19 cellular contexts compared by ENCODE assay signal in the genomic region with DNA sequence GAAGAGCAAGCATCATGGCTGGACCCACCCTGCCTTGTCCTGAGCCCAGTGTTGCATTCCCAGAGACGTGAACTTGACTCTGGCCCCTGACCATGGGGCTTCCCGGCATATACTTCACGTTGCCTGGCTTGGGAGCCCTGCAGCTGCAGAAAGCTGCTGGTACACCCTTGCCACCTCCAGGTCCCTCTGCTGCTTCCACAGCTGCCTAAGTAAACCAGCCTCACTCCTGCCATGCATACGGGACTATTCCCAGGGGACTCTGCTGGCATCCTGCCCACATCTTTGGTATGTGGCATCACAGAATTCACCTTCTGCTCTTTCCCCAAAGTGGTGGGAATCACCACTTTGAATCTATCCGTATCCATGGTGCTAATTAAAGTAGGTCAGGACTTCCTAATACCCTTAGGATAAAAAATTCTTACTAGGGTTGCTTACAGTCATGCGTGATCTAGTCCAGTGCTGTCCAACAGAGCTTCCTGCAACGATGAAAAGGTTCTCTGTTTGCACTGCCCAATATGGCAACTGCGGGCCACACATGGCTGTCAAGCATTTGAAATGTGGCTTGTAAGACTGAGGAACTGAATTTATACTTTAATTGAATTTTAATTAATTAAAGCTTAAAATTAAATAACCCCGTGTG.
DNase-seq lines count a peak whose midpoint lies in the region; ATAC-seq and TF ChIP-seq lines count a peak whose summit lies in the region.
"Had no signal": no experiment of that assay in that cellular context is flagged by ENCODE, and none has a peak within 500 bp of the region (broad histone marks: within the 10 kb centered on the region; RNA-seq: fewer than 3 reads in every experiment).

No MANE protein-coding gene starts in this region.

- H3K27me3 ChIP-seq in uterus = no peaks in the 10 kb centered on the region

- no peaks in the 10 kb centered on the region for H3K4me1 ChIP-seq in uterus
- H3K4me1 ChIP-seq: esophagus squamous epithelium, left lung had no signal

- no peak for ATAC-seq in HG02571 (IDR thresholded peaks at IDR 0.05; ENCODE audit: unreplicated experiment)
- ATAC-seq: CD8-positive, alpha-beta T cell; HCT116; left lung had no signal

- no peak overlapping the region for H3K4me3 ChIP-seq in uterus
- H3K4me3 ChIP-seq: esophagus squamous epithelium, left lung, thoracic aorta had no signal

- H3K9me3 ChIP-seq in uterus = no peaks in the 10 kb centered on the region
- H3K9me3 ChIP-seq: esophagus squamous epithelium, left lung, thoracic aorta had no signal

- no peaks in the 10 kb centered on the region for H3K36me3 ChIP-seq in uterus
- H3K36me3 ChIP-seq: esophagus squamous epithelium, left lung, thoracic aorta had no signal

- H3K4me1 Mint-ChIP-seq in immature natural killer cell = no peaks in the 10 kb centered on the region
- H3K4me1 Mint-ChIP-seq: activated CD4-positive, alpha-beta T cell treated with anti-CD3 and anti-CD28 coated beads, Interleukin-2, amount 10 ng/mL, durations not matched to agents 7 days and 5 days; central memory CD8-positive, alpha-beta T cell had no signal

- TF ChIP-seq CTCF in uterus (IDR thresholded peaks at IDR 0.05) = no peak

- no peaks in the 10 kb centered on the region for H3K36me3 Mint-ChIP-seq in immature natural killer cell
- H3K36me3 Mint-ChIP-seq: CD8-positive, alpha-beta T cell had no signal

- no peak overlapping the region for H3K27ac Mint-ChIP-seq in immature natural killer cell
- H3K27ac Mint-ChIP-seq: activated CD4-positive, alpha-beta T cell treated with anti-CD3 and anti-CD28 coated beads, Interleukin-2, amount 10 ng/mL, durations not matched to agents 7 days and 5 days; CD8-positive, alpha-beta T cell had no signal

- H3K4me3 Mint-ChIP-seq in immature natural killer cell = no peak overlapping the region
- H3K4me3 Mint-ChIP-seq: activated CD4-positive, alpha-beta T cell treated with anti-CD3 and anti-CD28 coated beads, Interleukin-2, amount 10 ng/mL, durations not matched to agents 7 days and 5 days; CD8-positive, alpha-beta T cell; central memory CD8-positive, alpha-beta T cell had no signal

- H3K9me3 Mint-ChIP-seq in immature natural killer cell = peaks cover 0 to 1% (median 0%) of the 10 kb centered on the region in 6 donors
- H3K9me3 Mint-ChIP-seq: activated CD4-positive, alpha-beta T cell treated with anti-CD3 and anti-CD28 coated beads, Interleukin-2, amount 10 ng/mL, durations not matched to agents 7 days and 5 days; CD8-positive, alpha-beta T cell; central memory CD8-positive, alpha-beta T cell had no signal

- peaks cover 0 to 6% (median 3%) of the 10 kb centered on the region in 3 donors for H3K27me3 Mint-ChIP-seq in immature natural killer cell (ENCODE audit: low read depth in 3 of 3)
- H3K27me3 Mint-ChIP-seq: activated CD4-positive, alpha-beta T cell treated with anti-CD3 and anti-CD28 coated beads, Interleukin-2, amount 10 ng/mL, durations not matched to agents 7 days and 5 days had no signal

- no peak overlapping the region for H3K27ac ChIP-seq in uterus
- H3K27ac ChIP-seq: esophagus squamous epithelium, HL-60, left lung, thoracic aorta had no signal

- DNase-seq in NCI-H82 (lab: John Stamatoyannopoulos, UW) = peak; percentile 72
- DNase-seq in NCI-H82 treated with DMSO at 0.1 percent for 48 hours (lab: John Stamatoyannopoulos, UW; ENCODE audit: unreplicated experiment) = no peak
- DNase-seq in NCI-H1694 (lab: John Stamatoyannopoulos, UW) = peak; percentile 83
- DNase-seq in NCI-H69 (lab: John Stamatoyannopoulos, UW) = peak; percentile 87
- DNase-seq in cortex of kidney (lab: John Stamatoyannopoulos, UW) = no peak
- DNase-seq in uterus = no peak
- DNase-seq in immature natural killer cell = no peak
- DNase-seq: ACHN; activated CD4-positive, alpha-beta T cell treated with anti-CD3 and anti-CD28 coated beads, Interleukin-2, amount 10 ng/mL, durations not matched to agents 7 days and 5 days; activated naive CD4-positive, alpha-beta T cell treated with Interleukin-2 at 50 U/mL for 16 hours; CD8-positive, alpha-beta T cell; effector CD8-positive, alpha-beta T cell; esophagus squamous epithelium; left lung had no signal

- intact Hi-C loops in uterus (cut with DNase I; ENCODE audit: low total_unique reads) = no loop called here

- no peak for TF ChIP-seq POLR2A in uterus (IDR thresholded peaks at IDR 0.05)

Comparison
In these comparisons a context has a peak if more than half of its experiments do, and no peak if none do; other contexts are left out.
1. DNase-seq: peak in NCI-H82 (single experiment), NCI-H1694 (single experiment) and NCI-H69 (single experiment); none in NCI-H82 treated with DMSO at 0.1 percent for 48 hours (single experiment), cortex of kidney (single experiment), uterus (0 of 2) and immature natural killer cell (0 of 3).